ENCODE assay signal across 22 cellular contexts in genomic region chr4:32133734-32134133, GRCh38.
"Had no signal": no experiment of that assay in that cellular context is flagged by ENCODE, and none has a peak within 500 bp of the region (broad histone marks: within the 10 kb centered on the region; RNA-seq: fewer than 3 reads in every experiment).

No MANE protein-coding gene starts in this region.

- H3K4me1 Mint-ChIP-seq: naive B cell; nephron; stimulated activated effector memory CD8-positive, alpha-beta T cell treated with anti-CD3 and anti-CD28 coated beads, Interleukin-12 subunit alpha, Interleukin-12 subunit beta, amount 100 ng/mL, for 72 hours had no signal

- H3K36me3 Mint-ChIP-seq: naive B cell; stimulated activated effector memory CD8-positive, alpha-beta T cell treated with anti-CD3 and anti-CD28 coated beads, Interleukin-12 subunit alpha, Interleukin-12 subunit beta, amount 100 ng/mL, for 72 hours had no signal

- DNase-seq: effector memory CD4-positive, alpha-beta T cell; esophagus squamous epithelium; glutamatergic neuron; left colon; left ventricle myocardium superior; mesenchymal stem cell; naive B cell; psoas muscle; retina; right lobe of liver; stimulated activated CD4-positive, alpha-beta T cell treated with anti-CD3 and anti-CD28 coated beads, Interleukin-4, amount 100 ng/mL, for 1 hour; stimulated activated CD8-positive, alpha-beta memory T cell treated with anti-CD3 and anti-CD28 coated beads, Interleukin-4, amount 100 ng/mL, for 48 hours; stimulated activated naive CD8-positive, alpha-beta T cell treated with anti-CD3 and anti-CD28 coated beads, Interleukin-15, Interleukin-2, amounts not matched to agents 100 U/mL and 50 U/mL, for 24 hours; thyroid gland; upper lobe of left lung; uterus had no signal

- H3K27ac Mint-ChIP-seq: naive B cell; nephron; stimulated activated effector memory CD8-positive, alpha-beta T cell treated with anti-CD3 and anti-CD28 coated beads, Interleukin-12 subunit alpha, Interleukin-12 subunit beta, amount 100 ng/mL, for 72 hours had no signal

- H3K27me3 ChIP-seq: esophagus squamous epithelium, gastroesophageal sphincter, neutrophil, right lobe of liver, suprapubic skin, thyroid gland, upper lobe of left lung, uterus had no signal

- H3K27me3 Mint-ChIP-seq: naive B cell had no signal

- H3K36me3 ChIP-seq: esophagus squamous epithelium, gastroesophageal sphincter, neutrophil, right lobe of liver, suprapubic skin, thyroid gland, upper lobe of left lung, uterus had no signal

- H3K4me1 ChIP-seq: esophagus squamous epithelium, gastroesophageal sphincter, psoas muscle, right lobe of liver, suprapubic skin, thyroid gland, upper lobe of left lung, uterus had no signal

- H3K9me3 ChIP-seq: esophagus squamous epithelium, gastroesophageal sphincter, neutrophil, psoas muscle, right lobe of liver, suprapubic skin, thyroid gland, upper lobe of left lung, uterus had no signal

- H3K4me3 Mint-ChIP-seq: naive B cell; nephron; stimulated activated effector memory CD8-positive, alpha-beta T cell treated with anti-CD3 and anti-CD28 coated beads, Interleukin-12 subunit alpha, Interleukin-12 subunit beta, amount 100 ng/mL, for 72 hours had no signal

- H3K4me3 ChIP-seq: esophagus squamous epithelium, gastroesophageal sphincter, lung, psoas muscle, right lobe of liver, suprapubic skin, thyroid gland, upper lobe of left lung, uterus had no signal

- H3K27ac ChIP-seq: esophagus squamous epithelium, gastroesophageal sphincter, neutrophil, psoas muscle, right lobe of liver, suprapubic skin, thyroid gland, upper lobe of left lung, uterus had no signal

- ATAC-seq: gastroesophageal sphincter; left colon; left ventricle myocardium superior; psoas muscle; right lobe of liver; stimulated activated effector memory CD8-positive, alpha-beta T cell treated with anti-CD3 and anti-CD28 coated beads, Interleukin-12 subunit alpha, Interleukin-12 subunit beta, amount 100 ng/mL, for 72 hours; stimulated activated naive CD8-positive, alpha-beta T cell treated with anti-CD3 and anti-CD28 coated beads, Interleukin-15, Interleukin-2, amounts not matched to agents 100 U/mL and 50 U/mL, for 24 hours had no signal
